ENCODE assay signal across 8 cellular contexts in the genomic region with DNA sequence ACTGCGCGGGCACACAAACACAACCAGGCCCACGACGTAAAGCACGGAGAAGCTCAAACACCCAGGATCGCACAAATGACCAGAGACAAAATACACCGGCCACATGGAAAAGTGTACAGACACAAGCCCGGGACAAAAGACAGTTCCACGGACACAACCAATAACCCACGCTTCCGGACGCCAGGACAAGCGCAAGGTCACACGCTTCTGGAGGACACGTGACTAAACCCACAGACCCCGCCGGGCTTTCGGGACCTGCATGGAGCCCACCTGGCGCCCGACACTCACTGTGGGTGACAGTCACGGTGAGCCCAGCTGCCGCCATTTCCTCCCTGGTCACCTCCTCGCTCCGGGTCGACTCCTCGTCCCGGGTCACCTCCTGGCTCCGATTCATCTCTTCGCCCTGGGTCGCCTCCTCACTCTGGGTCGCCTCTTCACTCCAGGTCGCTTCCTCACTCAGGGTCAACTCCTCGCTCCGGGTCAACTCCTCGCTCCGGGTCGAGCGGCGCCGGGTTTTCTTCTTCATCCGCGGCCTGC. TPM values are rescaled to one million over a fixed set of nuclear protein-coding genes. Genes with fewer than 3 reads are reported as not detected.
DNase-seq lines count a peak whose midpoint lies in the region; ATAC-seq, FAIRE-seq and TF ChIP-seq lines count a peak whose summit lies in the region.

No MANE protein-coding gene starts in this region.

- no peak for TF ChIP-seq POLR2A in spleen (IDR thresholded peaks at IDR 0.05)

- H3K4me1 ChIP-seq in spleen: peaks cover 16 to 63% (median 44%) of the 10 kb centered on the region in 6 donors

- no peaks in the 10 kb centered on the region for H3K9me3 ChIP-seq in spleen

- peaks cover 50 to 62% (median 53%) of the 10 kb centered on the region in 3 donors for H3K4me1 Mint-ChIP-seq in T-cell

- no peaks in the 10 kb centered on the region for H3K9me3 Mint-ChIP-seq in T-cell

- CTCF ChIA-PET in T-cell (lab: Charles Lee): interaction anchor here in 1 of 2 donors (2.2 kb wide), 1 partner anchor 26 kb away, joined by 6 read pairs; a partner anchor contains a TSS

- intact Hi-C loops in spleen (cut with DNase I; ENCODE audit: low total_unique reads): no loop called here

- POLR2A ChIA-PET in T-cell (lab: Charles Lee): no interaction called here

- peaks cover 40% of the 10 kb centered on the region for H3K36me3 Mint-ChIP-seq in T-cell

- peaks cover 2 to 68% (median 47%) of the 10 kb centered on the region in 6 donors for H3K36me3 ChIP-seq in spleen

- DNase-seq in CD1c-positive myeloid dendritic cell (ENCODE audit: extremely low spot score) (peak; percentile 54), GM19239 (ENCODE audit: insufficient read length, low spot score) (no peak), T-cell (peak in 20 of 34 experiments; percentile 1 to 29 (median 10)), T47D (ENCODE audit: low read depth in 1 of 2, low spot score in 1 of 2) (peak; percentile 13 to 29), islet precursor cell (peak; percentile 60), spleen (peak; percentile 94), H4 (ENCODE audit: low spot score) (no peak)

- FAIRE-seq in GM19239 (lab: Jason Lieb, UNC): peak; percentile 81

- H3K27me3 ChIP-seq in spleen (replicated peaks in 1 of 7): no peaks in the 10 kb centered on the region

- peak overlapping the region; percentile 92 to 93 (median 93) for H3K4me3 Mint-ChIP-seq in T-cell

- no peaks in the 10 kb centered on the region for H3K27me3 Mint-ChIP-seq in T-cell

- TF ChIP-seq CTCF in spleen (IDR thresholded peaks at IDR 0.05 in 8 of 11, conservative IDR thresholded peaks at IDR 0.05 in 3 of 11): no peak

- H3K27ac ChIP-seq in spleen: peak overlapping the region; percentile 75 to 99 (median 96)

- peak overlapping the region; percentile 69 to 97 (median 88) for H3K4me3 ChIP-seq in spleen

- 0% methylated on average over 19 to 42 of the region's 42 CpGs for WGBS in spleen, 5 donors

- H3K27ac Mint-ChIP-seq in T-cell: peak overlapping the region; percentile 90 to 92

- ATAC-seq in HG03354 (IDR thresholded peaks at IDR 0.05; ENCODE audit: poor library complexity, severe bottlenecking, unreplicated experiment) (peak; percentile 40), T-cell (replicated peaks in 1 of 4) (peak; percentile 0 to 10 (median 3))

- in situ Hi-C loops in T47D (cut with HindIII; ENCODE audit: low pct_unique_long_range_greater_than_20kb, low sequenced_read_pairs): no loop called here

RNA-seq across cellular contexts. Expression of a gene that starts 0.5 kb away (rescaled TPM):
- 10 to 100 TPM; 59.4 to 69.9 (median 62.4) TPM for total RNA-seq in T-cell
- 10 to 100 TPM; 49.9 to 91.8 (median 71.0) TPM for total RNA-seq in spleen
- polyA plus RNA-seq in spleen: 100 to 1,000 TPM in 1 of 3 donors, 10 to 100 TPM in 2; 57.3 to 102 (median 70.7) TPM
- total RNA-seq in H4 (2014; rRNA removed; shearing (Covaris generic)): 58.8 and 67.4 TPM in 2 replicates

RNA-seq across cellular contexts. Expression of a gene that starts 0.8 kb away (rescaled TPM):
- total RNA-seq in T-cell (10 to 100 TPM; 20.5 to 32.1 (median 30.8) TPM), spleen (10 to 100 TPM; 43.6 to 56.7 (median 52.4) TPM)
- 10 to 100 TPM; 53.6 to 75.9 (median 59.0) TPM for polyA plus RNA-seq in spleen
- 129 and 164 TPM in 2 replicates for total RNA-seq in H4 (2014; rRNA removed; shearing (Covaris generic))

RNA-seq across cellular contexts. Expression of a gene that starts 24.0 kb away (rescaled TPM):
- total RNA-seq in T-cell (not detected), spleen (not detected)
- under 1 TPM in 1 of 3 donors, not detected in 2; 0.67 TPM for polyA plus RNA-seq in spleen
- 4.5 TPM in 1 of 2 replicates, not detected in the other for total RNA-seq in H4 (2014; rRNA removed; shearing (Covaris generic))

RNA-seq across cellular contexts. Expression of a gene that starts 26.3 kb away (rescaled TPM):
- total RNA-seq in T-cell (10 to 100 TPM; 41.5 to 55.8 (median 48.5) TPM), spleen (10 to 100 TPM; 39.3 to 57.5 (median 46.2) TPM)
- 10 to 100 TPM; 10.5 to 14.5 (median 14.5) TPM for polyA plus RNA-seq in spleen
- total RNA-seq in H4 (2014; rRNA removed; shearing (Covaris generic)): 15.2 and 19.8 TPM in 2 replicates

Comparison
In these comparisons a context has a peak if more than half of its experiments do, and no peak if none do; other contexts are left out.
1. DNase-seq: peak in CD1c-positive myeloid dendritic cell (single experiment), T-cell (20 of 34), T47D (2 of 2), islet precursor cell (single experiment) and spleen (single experiment); none in GM19239 (single experiment) and H4 (single experiment).